Comparison of ENCODE assay signal across 10 cellular contexts in the genomic region with DNA sequence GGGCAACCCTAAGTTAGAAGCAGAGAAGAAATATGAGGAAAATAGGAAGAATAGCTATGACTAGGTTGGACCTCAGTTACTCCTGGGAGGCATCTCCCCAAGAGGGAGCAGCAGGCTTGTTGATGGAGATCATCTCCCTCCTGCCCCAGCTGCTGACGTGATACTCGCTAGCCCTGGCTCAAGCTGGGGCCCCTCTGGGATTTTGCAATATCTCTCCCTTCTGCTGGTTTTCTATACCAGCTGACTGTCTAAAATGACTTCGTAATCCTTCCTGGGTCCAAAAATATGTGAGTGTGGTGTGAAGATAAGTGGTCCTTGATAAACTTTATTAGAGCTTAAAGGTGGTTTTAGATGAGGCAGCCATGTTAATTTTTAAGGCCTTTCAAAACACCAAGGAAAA. TPM values are rescaled to one million over a fixed set of nuclear protein-coding genes. Genes with fewer than 3 reads are reported as not detected.
DNase-seq lines count a peak whose midpoint lies in the region; ATAC-seq and TF ChIP-seq lines count a peak whose summit lies in the region.
"Had no signal": no experiment of that assay in that cellular context is flagged by ENCODE, and none has a peak within 500 bp of the region (broad histone marks: within the 10 kb centered on the region; RNA-seq: fewer than 3 reads in every experiment).

No MANE protein-coding gene starts in this region.

- no peak overlapping the region for H3K27ac Mint-ChIP-seq in endodermal cell

- H3K79me2 ChIP-seq in ACC112 (ENCODE audit: control insufficient read depth, insufficient read depth, low read length, unreplicated experiment): peaks cover 2% of the 10 kb centered on the region

- 95 to 100% methylated on average over 1 to 3 of the region's 3 CpGs for WGBS in endodermal cell (ENCODE audit: insufficient coverage in 1 of 2, insufficient read length in 1 of 2), 2 experiments

- H3K9me3 Mint-ChIP-seq in endodermal cell: no peaks in the 10 kb centered on the region
- H3K9me3 Mint-ChIP-seq: immature natural killer cell had no signal

- peaks cover 0 to 3% (median 0%) of the 10 kb centered on the region in 11 experiments; a peak in 2 of 22 replicates for H4K20me1 ChIP-seq in BLaER1 treated with 17β-estradiol and CSF1 and Interleukin-3, amounts not matched to agents 10 nM and 100 nM

- H3K27ac ChIP-seq in ACC112 (ENCODE audit: low read depth, low read length): 0 out of 2 replicates have a peak overlapping the region, but pooled peaks have one; percentile 12
- peak overlapping the region in 9 of 11 experiments; percentile 20 to 75 (median 51); a peak in 14 of 22 replicates for H3K27ac ChIP-seq in BLaER1 treated with 17β-estradiol and CSF1 and Interleukin-3, amounts not matched to agents 10 nM and 100 nM
- no peak overlapping the region for H3K27ac ChIP-seq in endodermal cell (ENCODE audit: low read depth, low read length)
- H3K27ac ChIP-seq: pancreas had no signal

- peak overlapping the region in 10 of 11 experiments; percentile 5 to 64 (median 40); a peak in 17 of 22 replicates for H3K9ac ChIP-seq in BLaER1 treated with 17β-estradiol and CSF1 and Interleukin-3, amounts not matched to agents 10 nM and 100 nM
- no peak overlapping the region for H3K9ac ChIP-seq in endodermal cell (ENCODE audit: extremely low read depth, low read length, poor library complexity, severe bottlenecking)

- ATAC-seq in GM18867 (IDR thresholded peaks at IDR 0.05; ENCODE audit: unreplicated experiment) (no peak), GM19351 (IDR thresholded peaks at IDR 0.05; ENCODE audit: unreplicated experiment) (no peak)

- peaks cover 1% of the 10 kb centered on the region for H3K4me1 Mint-ChIP-seq in endodermal cell

- H3K36me3 ChIP-seq in ACC112 (ENCODE audit: insufficient read depth, low read length) (no peaks in the 10 kb centered on the region), endodermal cell (ENCODE audit: control insufficient read depth, insufficient read depth, low read length) (no peaks in the 10 kb centered on the region), H7 (replicated peaks; ENCODE audit: control insufficient read depth, insufficient read depth, low read length) (no peaks in the 10 kb centered on the region)
- H3K36me3 ChIP-seq in BLaER1 treated with 17β-estradiol and CSF1 and Interleukin-3, amounts not matched to agents 10 nM and 100 nM: no peaks in the 10 kb centered on the region
- H3K36me3 ChIP-seq: pancreas had no signal

- no peak for TF ChIP-seq CTCF in endodermal cell (conservative IDR thresholded peaks at IDR 0.05)

- DNase-seq in NOMO-1 treated with DMSO at 0.1 percent for 48 hours (lab: John Stamatoyannopoulos, UW; ENCODE audit: unreplicated experiment): peak; percentile 55
- peak; percentile 41 for DNase-seq in endodermal cell
- DNase-seq in H7: no peak
- no peak for DNase-seq in stimulated activated CD4-positive, alpha-beta T cell treated with anti-CD3 and anti-CD28 coated beads, Interleukin-2, amount 100 ng/mL, for 48 hours

- no peak overlapping the region for H3K4me3 Mint-ChIP-seq in endodermal cell

- peak overlapping the region; percentile 70 for H2AFZ ChIP-seq in ACC112 (ENCODE audit: low read length, unreplicated experiment)

- no peaks in the 10 kb centered on the region for H3K36me3 Mint-ChIP-seq in endodermal cell (ENCODE audit: low read depth)
- H3K36me3 Mint-ChIP-seq: immature natural killer cell had no signal

- H3K27me3 Mint-ChIP-seq in endodermal cell (ENCODE audit: insufficient read depth): peaks cover 15% of the 10 kb centered on the region

- no peaks in the 10 kb centered on the region for H3K9me3 ChIP-seq in BLaER1 treated with 17β-estradiol and CSF1 and Interleukin-3, amounts not matched to agents 10 nM and 100 nM (replicated peaks in 1 of 11)
- no peaks in the 10 kb centered on the region for H3K9me3 ChIP-seq in endodermal cell (ENCODE audit: control insufficient read depth, low read length)
- H3K9me3 ChIP-seq: pancreas had no signal

- H3K4me1 ChIP-seq in ACC112 (ENCODE audit: control insufficient read depth, insufficient read depth, low read length, unreplicated experiment) (peaks cover 4% of the 10 kb centered on the region), endodermal cell (ENCODE audit: control insufficient read depth, insufficient read depth, low read length) (no peaks in the 10 kb centered on the region)
- H3K4me1 ChIP-seq in BLaER1 treated with 17β-estradiol and CSF1 and Interleukin-3, amounts not matched to agents 10 nM and 100 nM: peaks cover 11 to 28% (median 19%) of the 10 kb centered on the region in 10 experiments
- H3K4me1 ChIP-seq: pancreas had no signal

- H3K4me3 ChIP-seq in ACC112 (ENCODE audit: low read depth, low read length): no peak overlapping the region
- H3K4me3 ChIP-seq in BLaER1 treated with 17β-estradiol and CSF1 and Interleukin-3, amounts not matched to agents 10 nM and 100 nM: no peak overlapping the region
- H3K4me3 ChIP-seq in endodermal cell (ENCODE audit: low read length): no peak overlapping the region
- no peak overlapping the region for H3K4me3 ChIP-seq in H7 (ENCODE audit: insufficient read depth, low read depth, low read length)

- H3K27me3 ChIP-seq in ACC112 (ENCODE audit: insufficient read depth, low read length) (no peaks in the 10 kb centered on the region), endodermal cell (ENCODE audit: control insufficient read depth, insufficient read depth, low read length, poor library complexity, severe bottlenecking) (no peaks in the 10 kb centered on the region), H7 (ENCODE audit: control insufficient read depth, insufficient read depth, low read length) (no peaks in the 10 kb centered on the region)
- no peaks in the 10 kb centered on the region for H3K27me3 ChIP-seq in BLaER1 treated with 17β-estradiol and CSF1 and Interleukin-3, amounts not matched to agents 10 nM and 100 nM
- H3K27me3 ChIP-seq: pancreas had no signal

- peak overlapping the region in 10 of 11 experiments; percentile 44 to 81 (median 64); a peak in 21 of 22 replicates for H3K4me2 ChIP-seq in BLaER1 treated with 17β-estradiol and CSF1 and Interleukin-3, amounts not matched to agents 10 nM and 100 nM

RNA-seq across cellular contexts. Expression of gene HECTD4, which starts 4.5 kb away (rescaled TPM):
- total RNA-seq in endodermal cell: 10 to 100 TPM; 46.6 to 48.2 TPM
- polyA plus RNA-seq in endodermal cell (2013, experiment 1 of 2): 26.6 TPM
- polyA plus RNA-seq in endodermal cell (2013, experiment 2 of 2): 22.8 TPM
- total RNA-seq in H7 (2014; rRNA removed; shearing (Covaris generic)): 7.1 and 11.9 TPM in 2 replicates

RNA-seq across cellular contexts. Expression of gene RPL6, which starts 22.7 kb away (rescaled TPM):
- total RNA-seq in endodermal cell: 1,000 to 10,000 TPM; 1,610 to 1,647 TPM
- 2,166 TPM for polyA plus RNA-seq in endodermal cell (2013, experiment 1 of 2)
- 2,106 TPM for polyA plus RNA-seq in endodermal cell (2013, experiment 2 of 2)
- total RNA-seq in H7 (2014; rRNA removed; shearing (Covaris generic)): 2,057 and 2,096 TPM in 2 replicates

RNA-seq across cellular contexts. Expression of gene PTPN11, which starts 32.0 kb away (rescaled TPM):
- total RNA-seq in endodermal cell: 100 to 1,000 TPM in 1 of 2 donors, 10 to 100 TPM in 1; 98.2 to 106 TPM
- polyA plus RNA-seq in endodermal cell (2013, experiment 1 of 2): 55.1 TPM
- polyA plus RNA-seq in endodermal cell (2013, experiment 2 of 2): 50.9 TPM
- 53.4 and 73.0 TPM in 2 replicates for total RNA-seq in H7 (2014; rRNA removed; shearing (Covaris generic))

Comparison
In these comparisons a context has a peak if more than half of its experiments do, and no peak if none do; other contexts are left out.
1. DNase-seq: peak in NOMO-1 treated with DMSO at 0.1 percent for 48 hours (single experiment) and endodermal cell (single experiment); none in H7 (single experiment) and stimulated activated CD4-positive, alpha-beta T cell treated with anti-CD3 and anti-CD28 coated beads, Interleukin-2, amount 100 ng/mL, for 48 hours (0 of 2).